ENCODE assay signal across 12 cellular contexts in the genomic region with DNA sequence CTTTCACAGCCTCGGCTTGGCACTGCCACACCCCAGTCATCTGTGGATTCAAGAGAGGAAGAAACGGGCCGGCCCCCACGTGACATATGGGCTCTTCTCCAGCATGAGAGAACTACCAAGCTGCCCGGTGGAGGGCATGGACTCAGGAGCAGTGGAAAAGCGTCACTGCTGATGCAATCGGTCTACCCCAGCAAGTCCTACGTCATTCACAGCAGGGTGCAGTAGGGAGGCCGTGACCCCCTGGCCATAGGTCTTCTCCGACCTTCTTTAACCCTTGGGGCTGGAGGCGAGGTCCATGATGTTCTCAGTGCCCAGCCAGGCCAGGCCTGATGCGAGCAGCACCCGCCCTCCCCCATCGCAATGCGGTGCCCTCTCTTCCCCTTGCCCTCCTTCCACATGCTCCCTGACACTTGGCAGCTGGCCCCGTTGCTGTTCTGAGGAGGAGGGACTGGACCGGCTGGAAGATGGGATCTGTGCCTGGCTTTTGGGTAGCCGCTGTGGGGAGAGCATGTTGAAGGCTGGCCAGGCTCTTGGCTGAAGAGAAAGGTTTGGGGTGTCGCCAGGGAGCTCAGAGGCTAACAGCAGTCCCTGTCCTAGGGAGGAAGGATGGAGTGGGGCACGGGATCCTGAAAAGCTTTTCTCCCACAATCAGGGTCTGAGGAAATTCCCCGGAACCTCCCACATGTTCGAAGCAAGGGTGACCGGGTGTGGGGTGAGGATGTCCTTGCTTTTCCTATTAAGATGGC.
DNase-seq lines count a peak whose midpoint lies in the region; ATAC-seq and TF ChIP-seq lines count a peak whose summit lies in the region.
"Had no signal": no experiment of that assay in that cellular context is flagged by ENCODE, and none has a peak within 500 bp of the region (broad histone marks: within the 10 kb centered on the region; RNA-seq: fewer than 3 reads in every experiment).

No MANE protein-coding gene starts in this region.

- CTCF ChIA-PET in activated CD8-positive, alpha-beta T cell treated with anti-CD3 and anti-CD28 coated beads, Interleukin-2, amount 10 ng/mL, durations not matched to agents 7 days and 5 days (lab: Charles Lee), result no interaction called here

- no peaks in the 10 kb centered on the region for H3K9me3 ChIP-seq in effector memory CD4-positive, alpha-beta T cell (ENCODE audit: control insufficient read depth, low read length)
- H3K9me3 ChIP-seq: HAP-1 had no signal

- no peak overlapping the region for H3K27ac ChIP-seq in effector memory CD4-positive, alpha-beta T cell (ENCODE audit: insufficient read depth, low read length, poor library complexity, severe bottlenecking)

- H3K36me3 ChIP-seq in effector memory CD4-positive, alpha-beta T cell (ENCODE audit: control insufficient read depth, insufficient read depth, low read length), result no peaks in the 10 kb centered on the region
- H3K36me3 ChIP-seq: HAP-1 had no signal

- no peak for ATAC-seq in activated CD8-positive, alpha-beta T cell treated with anti-CD3 and anti-CD28 coated beads, Interleukin-2, amount 10 ng/mL, durations not matched to agents 7 days and 5 days
- ATAC-seq in HG02852 (IDR thresholded peaks at IDR 0.05; ENCODE audit: unreplicated experiment), result no peak

- DNase-seq in A172 (ENCODE audit: low spot score), result peak; percentile 28
- peak in 49 of 56 donors; percentile 20 to 86 (median 62) for DNase-seq in amygdala (lab: John Stamatoyannopoulos, UW)
- DNase-seq in fibroblast of villous mesenchyme (ENCODE audit: low read depth), result peak; percentile 87
- DNase-seq in osteocyte (ENCODE audit: extremely low spot score, unreplicated experiment), result no peak
- DNase-seq in activated CD8-positive, alpha-beta T cell treated with anti-CD3 and anti-CD28 coated beads, Interleukin-2, amount 10 ng/mL, durations not matched to agents 7 days and 5 days, result no peak
- no peak for DNase-seq in LoVo (ENCODE audit: low spot score)
- no peak for DNase-seq in effector memory CD4-positive, alpha-beta T cell
- DNase-seq: ACHN; immature natural killer cell; stimulated activated CD4-positive, alpha-beta T cell treated with anti-CD3 and anti-CD28 coated beads, Interleukin-4, amount 100 ng/mL, for 4 hours had no signal

- POLR2A ChIA-PET in activated CD8-positive, alpha-beta T cell treated with anti-CD3 and anti-CD28 coated beads, Interleukin-2, amount 10 ng/mL, durations not matched to agents 7 days and 5 days (lab: Charles Lee), result no interaction called here

- H3K27me3 Mint-ChIP-seq in osteocyte (ENCODE audit: unreplicated experiment), result no peaks in the 10 kb centered on the region
- peaks cover 23% of the 10 kb centered on the region for H3K27me3 Mint-ChIP-seq in activated CD8-positive, alpha-beta T cell treated with anti-CD3 and anti-CD28 coated beads, Interleukin-2, amount 10 ng/mL, durations not matched to agents 7 days and 5 days (ENCODE audit: low read depth)

- H3K4me3 Mint-ChIP-seq in osteocyte (ENCODE audit: unreplicated experiment), result no peak overlapping the region
- H3K4me3 Mint-ChIP-seq in activated CD8-positive, alpha-beta T cell treated with anti-CD3 and anti-CD28 coated beads, Interleukin-2, amount 10 ng/mL, durations not matched to agents 7 days and 5 days, result no peak overlapping the region
- H3K4me3 Mint-ChIP-seq: immature natural killer cell had no signal

- no peak overlapping the region for H3K4me3 ChIP-seq in fibroblast of villous mesenchyme (ENCODE audit: low read depth, low read length)
- H3K4me3 ChIP-seq in effector memory CD4-positive, alpha-beta T cell (ENCODE audit: insufficient read depth, low read depth, low read length, poor library complexity, severe bottlenecking), result no peak overlapping the region
- H3K4me3 ChIP-seq: HAP-1 had no signal

- no peaks in the 10 kb centered on the region for H3K27me3 ChIP-seq in effector memory CD4-positive, alpha-beta T cell (replicated peaks; ENCODE audit: control insufficient read depth, insufficient read depth, low read length, poor library complexity, severe bottlenecking)

- no peaks in the 10 kb centered on the region for H3K4me1 ChIP-seq in effector memory CD4-positive, alpha-beta T cell (ENCODE audit: control insufficient read depth, insufficient read depth, low read length, poor library complexity, severe bottlenecking)
- H3K4me1 ChIP-seq: HAP-1 had no signal

- peak overlapping the region; percentile 93 for H3K27ac Mint-ChIP-seq in osteocyte (ENCODE audit: unreplicated experiment)
- no peak overlapping the region for H3K27ac Mint-ChIP-seq in activated CD8-positive, alpha-beta T cell treated with anti-CD3 and anti-CD28 coated beads, Interleukin-2, amount 10 ng/mL, durations not matched to agents 7 days and 5 days
- H3K27ac Mint-ChIP-seq: immature natural killer cell had no signal

- H3K36me3 Mint-ChIP-seq in osteocyte (ENCODE audit: unreplicated experiment), result no peaks in the 10 kb centered on the region
- no peaks in the 10 kb centered on the region for H3K36me3 Mint-ChIP-seq in activated CD8-positive, alpha-beta T cell treated with anti-CD3 and anti-CD28 coated beads, Interleukin-2, amount 10 ng/mL, durations not matched to agents 7 days and 5 days (ENCODE audit: low read depth)

- TF ChIP-seq CTCF in fibroblast of villous mesenchyme (IDR thresholded peaks at IDR 0.05; ENCODE audit: insufficient read depth, low read depth, low read length) (no peak), osteocyte (IDR thresholded peaks at IDR 0.05) (no peak)

- peaks cover 39% of the 10 kb centered on the region for H3K4me1 Mint-ChIP-seq in osteocyte (ENCODE audit: unreplicated experiment)
- no peaks in the 10 kb centered on the region for H3K4me1 Mint-ChIP-seq in activated CD8-positive, alpha-beta T cell treated with anti-CD3 and anti-CD28 coated beads, Interleukin-2, amount 10 ng/mL, durations not matched to agents 7 days and 5 days (ENCODE audit: low read depth)

- H3K9me3 Mint-ChIP-seq in osteocyte (ENCODE audit: unreplicated experiment), result no peaks in the 10 kb centered on the region
- H3K9me3 Mint-ChIP-seq in activated CD8-positive, alpha-beta T cell treated with anti-CD3 and anti-CD28 coated beads, Interleukin-2, amount 10 ng/mL, durations not matched to agents 7 days and 5 days (ENCODE audit: insufficient read depth), result no peaks in the 10 kb centered on the region

Comparison
In these comparisons a context has a peak if more than half of its experiments do, and no peak if none do; other contexts are left out.
1. DNase-seq: peak in A172 (single experiment), amygdala (49 of 56) and fibroblast of villous mesenchyme (single experiment); none in osteocyte (single experiment), activated CD8-positive, alpha-beta T cell treated with anti-CD3 and anti-CD28 coated beads, Interleukin-2, amount 10 ng/mL, durations not matched to agents 7 days and 5 days (single experiment), LoVo (single experiment) and effector memory CD4-positive, alpha-beta T cell (0 of 3).